ENCODE assay signal across 18 cellular contexts in genomic region chr9:20722221-20722620, GRCh38. TPM values are rescaled to one million over a fixed set of nuclear protein-coding genes. Genes with fewer than 3 reads are reported as not detected.
DNase-seq lines count a peak whose midpoint lies in the region; TF ChIP-seq lines count a peak whose summit lies in the region.
"Had no signal": no experiment of that assay in that cellular context is flagged by ENCODE, and none has a peak within 500 bp of the region (broad histone marks: within the 10 kb centered on the region; RNA-seq: fewer than 3 reads in every experiment).

No MANE protein-coding gene starts in this region.

- H3K4me3 ChIP-seq in HEK293 (ENCODE audit: low read depth, low read length), result no peak overlapping the region
- no peak overlapping the region for H3K4me3 ChIP-seq in mammary epithelial cell (replicated peaks in 1 of 3; ENCODE audit: insufficient read depth in 1 of 3, low read depth in 2 of 3, low read length in 3 of 3)
- no peak overlapping the region for H3K4me3 ChIP-seq in left ventricle myocardium inferior
- H3K4me3 ChIP-seq in neural progenitor cell, result no peak overlapping the region
- H3K4me3 ChIP-seq: dorsolateral prefrontal cortex, right lobe of liver had no signal

- no peak for TF ChIP-seq CTCF in HEK293 (tag by site-specific recombination; IDR thresholded peaks at IDR 0.05)
- no peak for TF ChIP-seq CTCF in mammary epithelial cell (conservative IDR thresholded peaks at IDR 0.05 in 1 of 2, IDR thresholded peaks at IDR 0.05 in 1 of 2; ENCODE audit: extremely low read depth in 1 of 2, insufficient read depth in 1 of 2, low read depth in 1 of 2, low read length in 2 of 2)
- TF ChIP-seq CTCF in left ventricle myocardium inferior (IDR thresholded peaks at IDR 0.05; ENCODE audit: borderline replicate concordance), result no peak
- TF ChIP-seq CTCF in neural progenitor cell (IDR thresholded peaks at IDR 0.05), result no peak

- no peaks in the 10 kb centered on the region for H3F3A ChIP-seq in neural progenitor cell (ENCODE audit: low read depth)

- POLR2A ChIA-PET in HEK293 (lab: Yijun Ruan, JAX), result no interaction called here

- CTCF ChIA-PET in HEK293 (lab: Yijun Ruan, JAX) (no interaction called here), mammary epithelial cell (lab: Charles Lee; ENCODE audit: low non-redundant PET) (no interaction called here)

- no peak overlapping the region for H3K4me3 Mint-ChIP-seq in neural progenitor cell
- H3K4me3 Mint-ChIP-seq: activated T-cell treated with anti-CD3 and anti-CD28 coated beads, Interleukin-2, amount 50 U/mL, for 4 hours; nephron; T-helper 2 cell treated with Interferon-gamma antibody and Interleukin-4, amounts not matched to agents 5 μg/mL and 100 μg/mL, for 36 hours had no signal

- BruUV-seq in mammary epithelial cell (replicated peaks; lab: Mats Ljungman, UMichigan), result no TSS peak

- H3K27ac ChIP-seq in HEK293 (ENCODE audit: extremely low read depth, low read depth, low read length), result no peak overlapping the region
- no peak overlapping the region for H3K27ac ChIP-seq in mammary epithelial cell (ENCODE audit: insufficient read depth, low read depth, low read length)
- peak overlapping the region; percentile 49 for H3K27ac ChIP-seq in left ventricle myocardium inferior (replicated peaks)
- no peak overlapping the region for H3K27ac ChIP-seq in neural progenitor cell
- H3K27ac ChIP-seq: right lobe of liver had no signal

- no peaks in the 10 kb centered on the region for H3K9me3 Mint-ChIP-seq in neural progenitor cell
- H3K9me3 Mint-ChIP-seq: activated T-cell treated with anti-CD3 and anti-CD28 coated beads, Interleukin-2, amount 50 U/mL, for 4 hours; nephron; T-helper 2 cell treated with Interferon-gamma antibody and Interleukin-4, amounts not matched to agents 5 μg/mL and 100 μg/mL, for 36 hours had no signal

- H3K27me3 ChIP-seq in mammary epithelial cell (ENCODE audit: insufficient read depth, low read length), result no peaks in the 10 kb centered on the region
- H3K27me3 ChIP-seq in left ventricle myocardium inferior (ENCODE audit: low read depth), result no peaks in the 10 kb centered on the region
- no peaks in the 10 kb centered on the region for H3K27me3 ChIP-seq in neural progenitor cell
- H3K27me3 ChIP-seq: dorsolateral prefrontal cortex, right lobe of liver had no signal

- DNase-seq in Ammon's horn (ENCODE audit: low spot score) (peak; percentile 68), mammary epithelial cell (peak; percentile 8), left ventricle myocardium inferior (no peak), EL (no peak), neural progenitor cell (ENCODE audit: low spot score) (no peak), kidney tubule cell (ENCODE audit: low spot score) (no peak), NCI-H2196 treated with DMSO at 0.1 percent for 48 hours (lab: John Stamatoyannopoulos, UW; ENCODE audit: unreplicated experiment) (no peak)
- DNase-seq: activated CD4-positive, alpha-beta T cell treated with anti-CD3 and anti-CD28 coated beads for 48 hours; activated T-cell treated with anti-CD3 and anti-CD28 coated beads, Interleukin-2, amount 50 U/mL, for 4 hours; NCI-H2029; NCI-H82; right lobe of liver; RPMI8226; stimulated activated CD4-positive, alpha-beta T cell treated with anti-CD3 and anti-CD28 coated beads, Interleukin-4, amount 100 ng/mL, for 4 hours had no signal

- H3K9ac ChIP-seq in mammary epithelial cell (ENCODE audit: insufficient read depth, low read length) (no peak overlapping the region), neural progenitor cell (no peak overlapping the region)

- no peaks in the 10 kb centered on the region for H3K9me3 ChIP-seq in HEK293 (ENCODE audit: control insufficient read depth, insufficient read depth, low read depth, low read length)
- no peaks in the 10 kb centered on the region for H3K9me3 ChIP-seq in mammary epithelial cell (replicated peaks; ENCODE audit: insufficient read depth, low read length)
- H3K9me3 ChIP-seq in left ventricle myocardium inferior (replicated peaks), result no peaks in the 10 kb centered on the region
- H3K9me3 ChIP-seq in neural progenitor cell (ENCODE audit: low read depth), result no peaks in the 10 kb centered on the region
- H3K9me3 ChIP-seq: right lobe of liver had no signal

- H3K36me3 ChIP-seq in HEK293 (ENCODE audit: control insufficient read depth in 2 of 2, insufficient read depth in 1 of 2, low read length in 2 of 2) (peaks cover 0 to 19% of the 10 kb centered on the region in 2 experiments; a peak in 1 of 3 replicates), mammary epithelial cell (ENCODE audit: insufficient read depth, low read length) (peaks cover 2% of the 10 kb centered on the region), left ventricle myocardium inferior (peaks cover 8% of the 10 kb centered on the region), neural progenitor cell (peaks cover 7% of the 10 kb centered on the region)

- H3K4me1 Mint-ChIP-seq in neural progenitor cell, result peaks cover 15% of the 10 kb centered on the region

- H4K20me1 ChIP-seq in mammary epithelial cell (ENCODE audit: insufficient read depth, low read length), result no peaks in the 10 kb centered on the region
- peaks cover 11% of the 10 kb centered on the region for H4K20me1 ChIP-seq in neural progenitor cell (ENCODE audit: low read depth)

- no peak overlapping the region for H3K27ac Mint-ChIP-seq in neural progenitor cell
- H3K27ac Mint-ChIP-seq: nephron had no signal

- intact Hi-C loops in mammary epithelial cell (cut with micrococcal nuclease), result no loop called here
- intact Hi-C loops in left ventricle myocardium inferior (cut with micrococcal nuclease), result no loop called here

- H3K79me2 ChIP-seq in mammary epithelial cell (ENCODE audit: insufficient read depth, low read length) (no peaks in the 10 kb centered on the region), neural progenitor cell (ENCODE audit: low read depth) (no peaks in the 10 kb centered on the region)

- H3K4me1 ChIP-seq in HEK293 (ENCODE audit: control insufficient read depth, insufficient read depth, low read length) (no peaks in the 10 kb centered on the region), mammary epithelial cell (ENCODE audit: insufficient read depth, low read length) (no peaks in the 10 kb centered on the region), left ventricle myocardium inferior (peaks cover 43% of the 10 kb centered on the region), neural progenitor cell (peaks cover 8% of the 10 kb centered on the region)
- H3K4me1 ChIP-seq: right lobe of liver had no signal

- peaks cover 16% of the 10 kb centered on the region for H3K36me3 Mint-ChIP-seq in neural progenitor cell

- WGBS in mammary epithelial cell (ENCODE audit: low coverage, missing lambda C conversion rate), result 91% methylated on average over 1 of the region's 1 CpG

- no peak overlapping the region for H3K4me2 ChIP-seq in mammary epithelial cell (ENCODE audit: insufficient read depth, low read depth, low read length)
- H3K4me2 ChIP-seq in neural progenitor cell, result no peak overlapping the region

- dilution Hi-C loops in mammary epithelial cell (cut with HindIII; ENCODE audit: low sequenced_read_pairs), result no loop called here

- in situ Hi-C loops in mammary epithelial cell (cut with MboI; ENCODE audit: low sequenced_read_pairs in 2 of 2), result no loop called here

- no peaks in the 10 kb centered on the region for H3K27me3 Mint-ChIP-seq in neural progenitor cell (ENCODE audit: insufficient read depth, low read depth)

- H2AFZ ChIP-seq in mammary epithelial cell (ENCODE audit: low read depth, low read length) (no peak overlapping the region), neural progenitor cell (replicated peaks) (no peak overlapping the region)

TF ChIP-seq in HEK293, 187 proteins besides CTCF, POLR2A, EP300 and RAD21:
- TF ChIP-seq ZNF404 (tag by site-specific recombination; IDR thresholded peaks at IDR 0.05) (no peak), ZNF600 (tag by site-specific recombination; IDR thresholded peaks at IDR 0.05) (peak; percentile 42; the same call in 1 of the 2 replicates), ZNF629 (tag by site-specific recombination; IDR thresholded peaks at IDR 0.05) (0 out of 2 replicates have a peak, but pooled peaks have one; percentile 21)

RNA-seq across cellular contexts. Expression of gene FOCAD, which starts 38.2 kb away (rescaled TPM):
- total RNA-seq in mammary epithelial cell, result 10 to 100 TPM; 22.5 to 48.2 TPM
- polyA plus RNA-seq in mammary epithelial cell, result 20.0 TPM
- 176 TPM for polyA minus RNA-seq in mammary epithelial cell
- total RNA-seq in left ventricle myocardium inferior, result 29.0 TPM
- 92.9 and 146 TPM in 2 replicates for total RNA-seq in neural progenitor cell (ENCODE audit: low replicate concordance)

Comparison
In these comparisons a context has a peak if more than half of its experiments do, and no peak if none do; other contexts are left out.
1. DNase-seq: peak in Ammon's horn (single experiment) and mammary epithelial cell (single experiment); none in left ventricle myocardium inferior (single experiment), EL (single experiment), neural progenitor cell (single experiment), kidney tubule cell (single experiment) and NCI-H2196 treated with DMSO at 0.1 percent for 48 hours (single experiment).